Comparison of ENCODE assay signal across 9 cellular contexts in the genomic region with DNA sequence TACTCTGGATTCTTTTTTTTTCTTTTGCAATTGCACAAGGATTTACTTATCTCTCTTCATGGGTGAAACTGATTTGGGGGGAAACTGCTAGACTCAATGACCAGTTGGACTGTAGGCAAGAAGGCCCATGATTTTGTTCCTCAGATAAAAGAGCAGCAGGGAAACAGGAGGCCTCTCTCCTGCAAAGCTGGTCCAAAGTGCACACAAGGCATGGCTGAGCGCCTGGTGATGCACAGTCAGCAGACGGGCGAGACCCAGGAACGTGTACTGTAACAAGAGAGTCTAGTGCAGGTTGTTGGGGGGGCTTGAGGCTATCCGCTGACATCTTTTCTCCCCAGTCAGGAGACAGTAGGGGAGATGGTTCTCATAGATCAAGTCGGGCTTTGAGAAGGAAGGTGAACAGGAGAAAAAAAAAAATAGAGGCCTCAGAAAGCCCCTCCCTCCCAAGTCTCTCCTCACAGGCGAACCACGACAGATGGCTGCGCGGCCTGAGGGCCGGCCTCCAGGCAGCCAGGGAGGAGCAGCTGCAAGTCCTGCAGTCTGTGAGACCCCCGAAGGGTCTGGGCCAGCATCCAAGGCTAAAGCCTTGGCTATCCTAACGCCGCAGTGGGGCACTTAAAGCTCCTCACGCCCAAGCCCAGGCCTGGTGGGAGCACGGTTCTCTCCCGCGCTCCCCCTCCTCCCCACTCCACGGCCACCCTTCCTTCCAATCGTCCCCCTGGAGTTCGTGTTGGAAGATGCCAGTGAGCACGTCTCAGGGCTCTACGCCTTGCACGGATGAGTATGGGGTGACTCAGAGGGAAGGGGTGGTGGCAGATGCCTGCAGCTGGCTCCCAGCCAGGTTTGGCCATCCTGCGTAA.
A peak's percentile ranks its signal among the peaks of the same experiment; 100 is the strongest.
DNase-seq lines count a peak whose midpoint lies in the region; TF ChIP-seq lines count a peak whose summit lies in the region.
"Had no signal": no experiment of that assay in that cellular context is flagged by ENCODE, and none has a peak within 500 bp of the region (broad histone marks: within the 10 kb centered on the region; RNA-seq: fewer than 3 reads in every experiment).

No MANE protein-coding gene starts in this region.

- no peaks in the 10 kb centered on the region for H3K36me3 Mint-ChIP-seq in osteocyte (ENCODE audit: unreplicated experiment)

- H3K27me3 Mint-ChIP-seq in osteocyte (ENCODE audit: unreplicated experiment) = peaks cover 61% of the 10 kb centered on the region

- H3K4me3 ChIP-seq in GM23248 (no peak overlapping the region), epithelial cell of esophagus (ENCODE audit: low read length) (no peak overlapping the region), retinal pigment epithelial cell (ENCODE audit: low read length) (no peak overlapping the region)
- H3K4me3 ChIP-seq: body of pancreas, heart right ventricle had no signal

- no peaks in the 10 kb centered on the region for H4K20me1 ChIP-seq in GM23248 (ENCODE audit: insufficient read depth)

- peaks cover 21% of the 10 kb centered on the region for H3K27me3 ChIP-seq in GM23248 (replicated peaks; ENCODE audit: insufficient read depth)
- H3K27me3 ChIP-seq: body of pancreas, heart right ventricle had no signal

- in situ Hi-C loops in GM23248 (cut with MboI) = no loop called here

- 75 to 78% methylated on average over 19 to 25 of the region's 25 CpGs for WGBS in GM23248 (ENCODE audit: low coverage in 1 of 2, low lambda C conversion rate in 2 of 2, missing lambda C conversion rate in 2 of 2), 2 experiments

- no peaks in the 10 kb centered on the region for H3K36me3 ChIP-seq in GM23248 (ENCODE audit: low read depth)
- H3K36me3 ChIP-seq: heart right ventricle had no signal

- no peak overlapping the region for H3K4me2 ChIP-seq in GM23248 (ENCODE audit: unreplicated experiment)

- no peaks in the 10 kb centered on the region for H3K9me2 ChIP-seq in GM23248 (ENCODE audit: insufficient read depth)

- H3K9me3 ChIP-seq in GM23248 (ENCODE audit: low read depth) = no peaks in the 10 kb centered on the region
- H3K9me3 ChIP-seq: body of pancreas, heart right ventricle had no signal

- H3K4me3 Mint-ChIP-seq in osteocyte (ENCODE audit: unreplicated experiment) = no peak overlapping the region

- no peaks in the 10 kb centered on the region for H3K79me2 ChIP-seq in GM23248 (ENCODE audit: insufficient read depth)

- H3K4me1 ChIP-seq in GM23248 (ENCODE audit: insufficient read depth) = no peaks in the 10 kb centered on the region

- H3F3A ChIP-seq in GM23248 (ENCODE audit: insufficient read depth) = no peaks in the 10 kb centered on the region

- no peak overlapping the region for H3K27ac Mint-ChIP-seq in osteocyte (ENCODE audit: unreplicated experiment)

- TF ChIP-seq CTCF in epithelial cell of esophagus (IDR thresholded peaks at IDR 0.05; ENCODE audit: insufficient read depth, low read depth, low read length, missing control alignments) (no peak), retinal pigment epithelial cell (conservative IDR thresholded peaks at IDR 0.05; ENCODE audit: low read depth, low read length) (no peak), osteocyte (IDR thresholded peaks at IDR 0.05) (no peak), GM10266 (IDR thresholded peaks at IDR 0.05; ENCODE audit: control insufficient read depth, insufficient read depth, low read depth, missing control alignments) (no peak)

- H3K9ac ChIP-seq in GM23248 = no peak overlapping the region

- H3K4me1 Mint-ChIP-seq in osteocyte (ENCODE audit: unreplicated experiment) = no peaks in the 10 kb centered on the region

- no peak overlapping the region for H2AFZ ChIP-seq in GM23248

- H3K9me3 Mint-ChIP-seq in osteocyte (ENCODE audit: unreplicated experiment) = peaks cover 4% of the 10 kb centered on the region

- DNase-seq in GM23248 = peak; percentile 61
- peak; percentile 81 to 88 for DNase-seq in NCI-H524 (lab: John Stamatoyannopoulos, UW)
- DNase-seq in epithelial cell of esophagus (ENCODE audit: low read depth) = peak; percentile 93
- peak; percentile 42 for DNase-seq in retinal pigment epithelial cell (ENCODE audit: low read depth)
- no peak for DNase-seq in osteocyte (ENCODE audit: extremely low spot score, unreplicated experiment)
- DNase-seq in GM10266 (ENCODE audit: extremely low spot score) = no peak
- DNase-seq in activated T-cell treated with anti-CD3 and anti-CD28 coated beads, Interleukin-2, amount 50 U/mL, for 1 hour = no peak
- DNase-seq: heart right ventricle had no signal

- H3K27ac ChIP-seq in GM23248 = no peak overlapping the region
- H3K27ac ChIP-seq: body of pancreas, heart right ventricle had no signal

Comparison
In these comparisons a context has a peak if more than half of its experiments do, and no peak if none do; other contexts are left out.
1. DNase-seq: peak in GM23248 (single experiment), NCI-H524 (2 of 2), epithelial cell of esophagus (single experiment) and retinal pigment epithelial cell (single experiment); none in osteocyte (single experiment), GM10266 (single experiment) and activated T-cell treated with anti-CD3 and anti-CD28 coated beads, Interleukin-2, amount 50 U/mL, for 1 hour (single experiment).